ENCODE assay signal across 8 cellular contexts in the genomic region with DNA sequence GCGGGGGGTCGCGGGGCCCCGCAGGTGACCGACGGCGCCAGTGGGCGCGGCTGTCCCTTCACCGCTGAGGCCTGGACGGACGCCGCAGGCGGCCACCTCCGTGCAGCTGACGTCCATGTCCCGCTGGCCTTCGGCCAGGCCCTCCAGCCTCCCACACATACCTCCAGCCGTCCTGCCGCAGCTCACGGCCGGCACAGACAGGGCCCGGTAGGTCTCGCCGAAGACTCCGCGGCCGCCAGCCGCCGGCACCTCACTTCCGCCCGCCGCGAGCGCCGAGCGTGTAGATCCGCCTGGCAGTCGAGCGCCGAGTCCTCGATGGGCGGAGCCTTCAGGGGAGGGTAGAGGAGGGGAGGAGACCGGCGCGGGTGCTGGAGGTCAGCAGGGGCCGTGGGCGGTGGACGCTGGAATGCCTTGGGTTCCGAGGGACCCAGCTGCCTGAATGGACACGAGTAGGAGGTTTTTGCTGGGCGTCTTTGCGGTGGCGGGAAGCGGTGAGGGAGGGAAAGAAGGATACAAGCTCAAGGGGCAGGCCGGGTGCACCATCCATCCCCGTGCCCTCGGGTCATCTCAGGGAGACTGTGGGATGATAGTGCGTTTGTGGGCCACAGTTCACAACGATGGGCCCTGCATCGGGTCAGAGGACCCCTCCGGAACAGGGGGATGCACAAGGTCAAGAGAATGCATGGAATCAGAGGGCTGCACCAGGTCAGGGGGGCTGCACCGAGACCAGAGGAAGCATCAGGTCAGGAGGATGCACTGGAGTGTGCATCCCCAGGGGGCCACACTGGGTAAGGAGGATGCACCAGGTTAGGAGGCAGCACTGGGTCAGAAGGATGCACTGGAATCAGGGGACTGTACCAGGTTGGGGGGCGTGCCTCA. TPM values are rescaled to one million over a fixed set of nuclear protein-coding genes. Genes with fewer than 3 reads are reported as not detected.
A peak's percentile ranks its signal among the peaks of the same experiment; 100 is the strongest.
DNase-seq lines count a peak whose midpoint lies in the region; ATAC-seq, FAIRE-seq and TF ChIP-seq lines count a peak whose summit lies in the region.

A gene with protein sequence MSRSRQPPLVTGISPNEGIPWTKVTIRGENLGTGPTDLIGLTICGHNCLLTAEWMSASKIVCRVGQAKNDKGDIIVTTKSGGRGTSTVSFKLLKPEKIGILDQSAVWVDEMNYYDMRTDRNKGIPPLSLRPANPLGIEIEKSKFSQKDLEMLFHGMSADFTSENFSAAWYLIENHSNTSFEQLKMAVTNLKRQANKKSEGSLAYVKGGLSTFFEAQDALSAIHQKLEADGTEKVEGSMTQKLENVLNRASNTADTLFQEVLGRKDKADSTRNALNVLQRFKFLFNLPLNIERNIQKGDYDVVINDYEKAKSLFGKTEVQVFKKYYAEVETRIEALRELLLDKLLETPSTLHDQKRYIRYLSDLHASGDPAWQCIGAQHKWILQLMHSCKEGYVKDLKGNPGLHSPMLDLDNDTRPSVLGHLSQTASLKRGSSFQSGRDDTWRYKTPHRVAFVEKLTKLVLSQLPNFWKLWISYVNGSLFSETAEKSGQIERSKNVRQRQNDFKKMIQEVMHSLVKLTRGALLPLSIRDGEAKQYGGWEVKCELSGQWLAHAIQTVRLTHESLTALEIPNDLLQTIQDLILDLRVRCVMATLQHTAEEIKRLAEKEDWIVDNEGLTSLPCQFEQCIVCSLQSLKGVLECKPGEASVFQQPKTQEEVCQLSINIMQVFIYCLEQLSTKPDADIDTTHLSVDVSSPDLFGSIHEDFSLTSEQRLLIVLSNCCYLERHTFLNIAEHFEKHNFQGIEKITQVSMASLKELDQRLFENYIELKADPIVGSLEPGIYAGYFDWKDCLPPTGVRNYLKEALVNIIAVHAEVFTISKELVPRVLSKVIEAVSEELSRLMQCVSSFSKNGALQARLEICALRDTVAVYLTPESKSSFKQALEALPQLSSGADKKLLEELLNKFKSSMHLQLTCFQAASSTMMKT (minus strand): TSS at position 282 of the 879 bp plus-strand sequence. CDS start 55,321 bp downstream, outside the sequence.

- H3K27ac Mint-ChIP-seq in activated naive CD4-positive, alpha-beta T cell treated with anti-CD3 and anti-CD28 coated beads, Interleukin-2, amount 50 U/mL, for 72 hours = peak within 1 kb of the TSS; percentile 86 to 93
- H3K27ac Mint-ChIP-seq in glutamatergic neuron (ENCODE audit: unreplicated experiment) (peak within 1 kb of the TSS; percentile 80), osteocyte (ENCODE audit: unreplicated experiment) (peak within 1 kb of the TSS; percentile 88)

- H4K20me1 ChIP-seq in Loucy (ENCODE audit: insufficient read depth, low read length, poor library complexity, severe bottlenecking) = peaks cover 19% of the 10 kb centered on the region

- H3K27me3 Mint-ChIP-seq in glutamatergic neuron (ENCODE audit: unreplicated experiment) = peaks cover 2% of the 10 kb centered on the region
- H3K27me3 Mint-ChIP-seq in osteocyte (ENCODE audit: unreplicated experiment) = no peaks in the 10 kb centered on the region

- intact Hi-C loops in testis (cut with DNase I; ENCODE audit: low total_unique reads) = no loop called here

- H2AFZ ChIP-seq in Loucy (ENCODE audit: low read length) = peak within 1 kb of the TSS; percentile 100

- no peaks in the 10 kb centered on the region for H3K9me3 ChIP-seq in Loucy (ENCODE audit: insufficient read depth, low read depth, low read length)
- no peaks in the 10 kb centered on the region for H3K9me3 ChIP-seq in testis

- H3K36me3 Mint-ChIP-seq in activated naive CD4-positive, alpha-beta T cell treated with anti-CD3 and anti-CD28 coated beads, Interleukin-2, amount 50 U/mL, for 72 hours = peaks cover 0 to 13% of the 10 kb centered on the region in 2 donors
- no peaks in the 10 kb centered on the region for H3K36me3 Mint-ChIP-seq in glutamatergic neuron (ENCODE audit: unreplicated experiment)
- H3K36me3 Mint-ChIP-seq in osteocyte (ENCODE audit: unreplicated experiment) = peaks cover 2% of the 10 kb centered on the region

- H3K4me3 ChIP-seq in GM06990 (replicated peaks; ENCODE audit: low read depth, low read length) (peak within 1 kb of the TSS; percentile 93), Loucy (ENCODE audit: low read length, poor library complexity, severe bottlenecking) (peak within 1 kb of the TSS; percentile 98), testis (peak within 1 kb of the TSS; percentile 87 to 94)

- peak within 1 kb of the TSS; percentile 83 for H3K9ac ChIP-seq in Loucy (ENCODE audit: low read depth, low read length, poor library complexity, severe bottlenecking)

- H3K4me3 Mint-ChIP-seq in glutamatergic neuron (ENCODE audit: unreplicated experiment) = peak within 1 kb of the TSS; percentile 93
- H3K4me3 Mint-ChIP-seq in osteocyte (ENCODE audit: unreplicated experiment) = peak within 1 kb of the TSS; percentile 98

- H3K9me3 Mint-ChIP-seq in activated naive CD4-positive, alpha-beta T cell treated with anti-CD3 and anti-CD28 coated beads, Interleukin-2, amount 50 U/mL, for 72 hours = no peaks in the 10 kb centered on the region
- H3K9me3 Mint-ChIP-seq in glutamatergic neuron (ENCODE audit: unreplicated experiment) (peaks cover 5% of the 10 kb centered on the region), osteocyte (ENCODE audit: unreplicated experiment) (no peaks in the 10 kb centered on the region)

- FAIRE-seq in H54 (lab: Jason Lieb, UNC) = no peak

- 2 to 5% methylated on average over 13 to 54 of the region's 64 CpGs for WGBS in testis, 2 donors

- TF ChIP-seq POLR2A in H54 (IDR thresholded peaks at IDR 0.05; ENCODE audit: low read depth, low read length) (peak; percentile 70), testis (IDR thresholded peaks at IDR 0.05) (no peak)

- ATAC-seq in activated naive CD4-positive, alpha-beta T cell treated with anti-CD3 and anti-CD28 coated beads, Interleukin-2, amount 50 U/mL, for 72 hours = peak; percentile 87 to 94

- H3K79me2 ChIP-seq in Loucy (ENCODE audit: insufficient read depth, low read length) = peaks cover 45% of the 10 kb centered on the region

- peaks cover 7% of the 10 kb centered on the region for H3K36me3 ChIP-seq in GM06990 (ENCODE audit: control insufficient read depth, insufficient read depth, low read length)
- H3K36me3 ChIP-seq in Loucy (ENCODE audit: insufficient read depth, low read length) = no peaks in the 10 kb centered on the region
- H3K36me3 ChIP-seq in testis (ENCODE audit: low read depth, missing control alignments) = no peaks in the 10 kb centered on the region

- peak within 1 kb of the TSS; percentile 76 to 80 for H3K27ac ChIP-seq in testis

- TF ChIP-seq CTCF in GM06990 (IDR thresholded peaks at IDR 0.05; ENCODE audit: insufficient read depth, low read length, poor library complexity, severe bottlenecking) = no peak
- peak; percentile 55 for TF ChIP-seq CTCF in Loucy (conservative IDR thresholded peaks at IDR 0.05; ENCODE audit: low read length)
- TF ChIP-seq CTCF in glutamatergic neuron (IDR thresholded peaks at IDR 0.05; ENCODE audit: partially characterized antibody, unreplicated experiment) = no peak
- no peak for TF ChIP-seq CTCF in osteocyte (IDR thresholded peaks at IDR 0.05)
- TF ChIP-seq CTCF in testis (IDR thresholded peaks at IDR 0.05) = no peak

- DNase-seq in GM06990 (ENCODE audit: extremely low read depth, insufficient read length) (peak; percentile 90), H54 (ENCODE audit: insufficient read length, low spot score) (peak; percentile 77), SKM-1 treated with dmso at 0.1 percent for 144 hours (lab: John Stamatoyannopoulos, UW; ENCODE audit: unreplicated experiment) (peak; percentile 79), glutamatergic neuron (peak; percentile 94), osteocyte (ENCODE audit: extremely low spot score, unreplicated experiment) (peak; percentile 94), testis (peak; percentile 92)
- peak; percentile 85 to 88 for DNase-seq in activated naive CD4-positive, alpha-beta T cell treated with anti-CD3 and anti-CD28 coated beads, Interleukin-2, amount 50 U/mL, for 72 hours (ENCODE audit: low spot score in 2 of 2)

- H3K4me2 ChIP-seq in Loucy (ENCODE audit: low read depth, low read length, poor library complexity, severe bottlenecking) = peak within 1 kb of the TSS; percentile 97

- peaks cover 6% of the 10 kb centered on the region for H3K4me1 Mint-ChIP-seq in glutamatergic neuron (ENCODE audit: low read depth, unreplicated experiment)
- peaks cover 32% of the 10 kb centered on the region for H3K4me1 Mint-ChIP-seq in osteocyte (ENCODE audit: unreplicated experiment)

- H3K4me1 ChIP-seq in Loucy (ENCODE audit: insufficient read depth, low read length, poor library complexity, severe bottlenecking) = peaks cover 35% of the 10 kb centered on the region
- peaks cover 3% of the 10 kb centered on the region for H3K4me1 ChIP-seq in testis

- no peaks in the 10 kb centered on the region for H3F3A ChIP-seq in Loucy (ENCODE audit: low read depth)

- H3K27me3 ChIP-seq in GM06990 (replicated peaks; ENCODE audit: control insufficient read depth, insufficient read depth, low read length) (no peaks in the 10 kb centered on the region; the same call in 1 of the 2 replicates), Loucy (ENCODE audit: insufficient read depth, low read length, poor library complexity, severe bottlenecking) (no peaks in the 10 kb centered on the region), testis (no peaks in the 10 kb centered on the region)

- no peaks in the 10 kb centered on the region for H3K9me2 ChIP-seq in Loucy (replicated peaks; ENCODE audit: low read depth, low read length)

RNA-seq across cellular contexts. Expression of the gene that starts here (rescaled TPM):
- 10 to 100 TPM; 30.7 to 49.3 TPM for total RNA-seq in activated naive CD4-positive, alpha-beta T cell treated with anti-CD3 and anti-CD28 coated beads, Interleukin-2, amount 50 U/mL, for 72 hours
- total RNA-seq in glutamatergic neuron (ENCODE audit: unreplicated experiment) (31.3 TPM), osteocyte (29.9 and 30.1 TPM in 2 replicates), testis (10 to 100 TPM; 44.3 to 51.0 TPM)
- 32.8 TPM for polyA plus RNA-seq in testis (ENCODE audit: insufficient read depth, low read depth, low replicate concordance)

Comparison
In these comparisons a context has a peak if more than half of its experiments do, and no peak if none do; other contexts are left out.
1. Peak in every context shown above with its lines: DNase-seq, ATAC-seq, H3K4me3 ChIP-seq and H3K27ac ChIP-seq.